In genomic region chr2:121017411-121017810, GRCh38 we compare ENCODE assay signal across 23 cellular contexts.
"Had no signal": no experiment of that assay in that cellular context is flagged by ENCODE, and none has a peak within 500 bp of the region (broad histone marks: within the 10 kb centered on the region; RNA-seq: fewer than 3 reads in every experiment).

No MANE protein-coding gene starts in this region.

- H3K9me3 Mint-ChIP-seq: endodermal cell, neural progenitor cell, WTC11 had no signal

- H3K36me3 Mint-ChIP-seq: naive thymus-derived CD8-positive, alpha-beta T cell; neural progenitor cell; WTC11 had no signal

- H3K4me1 ChIP-seq: gastroesophageal sphincter, neural progenitor cell, upper lobe of left lung had no signal

- H3K27ac Mint-ChIP-seq: activated CD4-positive, alpha-beta T cell treated with anti-CD3 and anti-CD28 coated beads for 36 hours; activated naive CD8-positive, alpha-beta T cell treated with anti-CD3 and anti-CD28 coated beads, Interleukin-2, amount 50 U/mL, for 24 hours; endodermal cell; naive thymus-derived CD8-positive, alpha-beta T cell; neural progenitor cell; WTC11 had no signal

- H3K9me3 ChIP-seq: gastroesophageal sphincter, thoracic aorta, upper lobe of left lung had no signal

- H3K36me3 ChIP-seq: gastroesophageal sphincter, neural progenitor cell, thoracic aorta, upper lobe of left lung had no signal

- H3K27me3 ChIP-seq: gastroesophageal sphincter, upper lobe of left lung had no signal

- DNase-seq: activated CD4-positive, alpha-beta T cell treated with anti-CD3 and anti-CD28 coated beads for 36 hours; activated CD4-positive, alpha-beta T cell treated with anti-CD3 and anti-CD28 coated beads, Interleukin-2, amount 50 U/mL, for 4 hours; activated effector memory CD4-positive, alpha-beta T cell treated with anti-CD3 and anti-CD28 coated beads, Interleukin-2, amount 50 U/mL, for 16 hours; activated naive CD4-positive, alpha-beta T cell treated with anti-CD3 and anti-CD28 coated beads, Interleukin-2, amount 50 U/mL, for 16 hours; activated naive CD8-positive, alpha-beta T cell treated with anti-CD3 and anti-CD28 coated beads, Interleukin-2, amount 50 U/mL, for 24 hours; activated T-cell treated with anti-CD3 and anti-CD28 coated beads for 4 hours; cerebellar nuclear complex; endodermal cell; hypothalamus; naive thymus-derived CD8-positive, alpha-beta T cell; retina; stimulated activated CD4-positive, alpha-beta T cell treated with anti-CD3 and anti-CD28 coated beads, Interleukin-2, amount 100 ng/mL, for 24 hours; stimulated activated CD8-positive, alpha-beta memory T cell treated with anti-CD3 and anti-CD28 coated beads, Interleukin-4, amount 100 ng/mL, for 48 hours; stimulated activated naive CD4-positive, alpha-beta T cell; T-helper 1 cell; T-helper 9 cell; upper lobe of left lung had no signal

- H3K27ac ChIP-seq: coronary artery, gastroesophageal sphincter, neural progenitor cell, thoracic aorta, upper lobe of left lung had no signal

- H3K4me1 Mint-ChIP-seq: activated CD4-positive, alpha-beta T cell treated with anti-CD3 and anti-CD28 coated beads for 36 hours; activated naive CD8-positive, alpha-beta T cell treated with anti-CD3 and anti-CD28 coated beads, Interleukin-2, amount 50 U/mL, for 24 hours; endodermal cell; naive thymus-derived CD8-positive, alpha-beta T cell had no signal

- ATAC-seq: activated CD4-positive, alpha-beta T cell treated with anti-CD3 and anti-CD28 coated beads for 36 hours; activated naive CD8-positive, alpha-beta T cell treated with anti-CD3 and anti-CD28 coated beads, Interleukin-2, amount 50 U/mL, for 24 hours; gastroesophageal sphincter; naive thymus-derived CD8-positive, alpha-beta T cell; WTC11 had no signal

- H3K4me3 Mint-ChIP-seq: activated CD4-positive, alpha-beta T cell treated with anti-CD3 and anti-CD28 coated beads for 36 hours; activated naive CD8-positive, alpha-beta T cell treated with anti-CD3 and anti-CD28 coated beads, Interleukin-2, amount 50 U/mL, for 24 hours; endodermal cell; naive thymus-derived CD8-positive, alpha-beta T cell; neural progenitor cell; WTC11 had no signal

- H3K4me3 ChIP-seq: coronary artery, gastroesophageal sphincter, lung, neural progenitor cell, thoracic aorta, upper lobe of left lung had no signal
